In the genomic region with DNA sequence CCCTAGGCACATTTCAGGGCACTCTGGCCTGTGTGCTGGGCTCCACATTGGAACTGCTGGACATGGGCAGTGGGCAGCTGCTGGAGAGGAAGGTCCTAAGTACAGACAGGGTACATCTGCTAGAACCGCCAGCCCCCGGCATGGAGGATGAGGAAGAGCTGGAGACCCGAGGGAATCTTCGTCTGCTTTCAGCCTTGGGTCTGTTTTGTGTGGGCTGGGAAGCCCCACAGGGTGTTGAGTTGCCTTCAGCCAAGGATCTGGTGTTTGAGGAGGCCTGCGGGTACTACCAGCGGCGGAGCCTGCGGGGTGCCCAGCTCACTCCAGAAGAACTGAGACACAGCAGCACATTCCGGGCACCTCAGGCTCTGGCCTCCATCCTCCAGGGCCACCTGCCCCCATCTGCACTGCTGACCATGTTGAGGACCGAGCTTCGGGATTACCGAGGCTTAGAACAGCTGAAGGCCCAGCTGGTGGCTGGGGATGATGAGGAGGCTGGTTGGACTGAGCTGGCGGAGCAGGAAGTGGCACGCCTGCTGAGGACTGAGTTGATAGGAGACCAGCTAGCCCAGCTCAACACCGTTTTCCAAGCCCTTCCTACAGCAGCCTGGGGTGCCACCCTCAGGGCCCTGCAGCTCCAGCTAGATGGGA, we compare ENCODE assay signal across 9 cellular contexts. TPM values are rescaled to one million over a fixed set of nuclear protein-coding genes. Genes with fewer than 3 reads are reported as not detected.
DNase-seq lines count a peak whose midpoint lies in the region; ATAC-seq and TF ChIP-seq lines count a peak whose summit lies in the region.
"Had no signal": no experiment of that assay in that cellular context is flagged by ENCODE, and none has a peak within 500 bp of the region (broad histone marks: within the 10 kb centered on the region; RNA-seq: fewer than 3 reads in every experiment).

No MANE protein-coding gene starts in this region.

- no peaks in the 10 kb centered on the region for H3K9me3 ChIP-seq in muscle layer of colon (ENCODE audit: low read length)

- ATAC-seq in HG02981 (IDR thresholded peaks at IDR 0.05; ENCODE audit: unreplicated experiment) = no peak

- TF ChIP-seq CTCF in HL-60 (IDR thresholded peaks at IDR 0.05; ENCODE audit: insufficient read depth, low read length) (no peak), astrocyte of the spinal cord (IDR thresholded peaks at IDR 0.05; ENCODE audit: low read depth, low read length) (no peak)

- H3K36me3 ChIP-seq in ACC112 (ENCODE audit: insufficient read depth, low read length) = no peaks in the 10 kb centered on the region
- peaks cover 23% of the 10 kb centered on the region for H3K36me3 ChIP-seq in muscle layer of colon (ENCODE audit: insufficient read depth, low read length)

- no peak overlapping the region for H2AFZ ChIP-seq in ACC112 (ENCODE audit: low read length, unreplicated experiment)

- H3K79me2 ChIP-seq in ACC112 (ENCODE audit: control insufficient read depth, insufficient read depth, low read length, unreplicated experiment) = peaks cover 33% of the 10 kb centered on the region

- H3K4me3 ChIP-seq in ACC112 (ENCODE audit: low read depth, low read length) (peak overlapping the region; percentile 94), HL-60 (replicated peaks; ENCODE audit: insufficient read depth, low read length) (peak overlapping the region; percentile 75), astrocyte of the spinal cord (ENCODE audit: low read depth, low read length) (peak overlapping the region; percentile 58), muscle layer of colon (ENCODE audit: low read depth in 1 of 2, low read length in 2 of 2) (peak overlapping the region in 1 of 2 donors; percentile 75)

- in situ Hi-C loops in astrocyte of the spinal cord (cut with HindIII; ENCODE audit: low sequenced_read_pairs) = no loop called here

- H3K4me1 ChIP-seq in ACC112 (ENCODE audit: control insufficient read depth, insufficient read depth, low read length, unreplicated experiment) (peaks cover 13% of the 10 kb centered on the region), muscle layer of colon (ENCODE audit: insufficient read depth, low read length) (peaks cover 36% of the 10 kb centered on the region)

- DNase-seq in HL-60 (ENCODE audit: low read depth in 1 of 2, low spot score in 1 of 2) = peak in 1 of 2 experiments; percentile 8
- DNase-seq in astrocyte of the spinal cord (ENCODE audit: low read depth, low spot score) = no peak
- no peak for DNase-seq in SK-N-DZ (ENCODE audit: low spot score)
- DNase-seq in stimulated activated CD8-positive, alpha-beta memory T cell treated with anti-CD3 and anti-CD28 coated beads, Interleukin-4, amount 100 ng/mL, for 48 hours = no peak
- no peak for DNase-seq in DMS153 treated with DMSO at 0.1 percent for 48 hours (lab: John Stamatoyannopoulos, UW; ENCODE audit: unreplicated experiment)

- H3K27me3 ChIP-seq in ACC112 (ENCODE audit: insufficient read depth, low read length) (no peaks in the 10 kb centered on the region), HL-60 (ENCODE audit: insufficient read depth, poor library complexity, severe bottlenecking) (no peaks in the 10 kb centered on the region), muscle layer of colon (ENCODE audit: control insufficient read depth in 1 of 2, insufficient read depth in 2 of 2, low read length in 2 of 2) (no peaks in the 10 kb centered on the region)

- no peak overlapping the region for H3K27ac ChIP-seq in ACC112 (ENCODE audit: low read depth, low read length)
- H3K27ac ChIP-seq in HL-60 (replicated peaks) = peak overlapping the region; percentile 72
- H3K27ac ChIP-seq in muscle layer of colon (ENCODE audit: low read depth, low read length) = peak overlapping the region; percentile 97
- H3K27ac ChIP-seq: SK-N-MC had no signal

- peak overlapping the region; percentile 65 for H3K9ac ChIP-seq in muscle layer of colon (ENCODE audit: low read length)

RNA-seq across cellular contexts. Expression of a gene that starts 1.4 kb away (rescaled TPM):
- polyA plus RNA-seq in SK-N-DZ (2014; cell fraction: cytosol; rRNA removed) = 22.2 and 23.3 TPM in 2 replicates
- polyA plus RNA-seq in SK-N-DZ (2014; cell fraction: nucleus; rRNA removed) = 11.3 and 15.6 TPM in 2 replicates

RNA-seq across cellular contexts. Expression of a gene that starts 10.6 kb away (rescaled TPM):
- 4.0 and 6.6 TPM in 2 replicates for polyA plus RNA-seq in SK-N-DZ (2014; cell fraction: cytosol; rRNA removed)
- 10.2 and 174 TPM in 2 replicates for polyA plus RNA-seq in SK-N-DZ (2014; cell fraction: nucleus; rRNA removed)

RNA-seq across cellular contexts. Expression of a gene that starts 53.6 kb away (rescaled TPM):
- 61.6 and 73.8 TPM in 2 replicates for polyA plus RNA-seq in SK-N-DZ (2014; cell fraction: cytosol; rRNA removed)
- polyA plus RNA-seq in SK-N-DZ (2014; cell fraction: nucleus; rRNA removed) = 187 and 202 TPM in 2 replicates
